In genomic region chr1:31507221-31507620, GRCh38 we compare ENCODE assay signal across 1 cellular context.
A peak's percentile ranks its signal among the peaks of the same experiment; 100 is the strongest.
TF ChIP-seq lines count a peak whose summit lies in the region.

No MANE protein-coding gene starts in this region.

TF ChIP-seq in HepG2, 621 proteins besides CTCF, POLR2A, EP300 and RAD21 (continued from another document):
- TF ChIP-seq, protein P1, sequence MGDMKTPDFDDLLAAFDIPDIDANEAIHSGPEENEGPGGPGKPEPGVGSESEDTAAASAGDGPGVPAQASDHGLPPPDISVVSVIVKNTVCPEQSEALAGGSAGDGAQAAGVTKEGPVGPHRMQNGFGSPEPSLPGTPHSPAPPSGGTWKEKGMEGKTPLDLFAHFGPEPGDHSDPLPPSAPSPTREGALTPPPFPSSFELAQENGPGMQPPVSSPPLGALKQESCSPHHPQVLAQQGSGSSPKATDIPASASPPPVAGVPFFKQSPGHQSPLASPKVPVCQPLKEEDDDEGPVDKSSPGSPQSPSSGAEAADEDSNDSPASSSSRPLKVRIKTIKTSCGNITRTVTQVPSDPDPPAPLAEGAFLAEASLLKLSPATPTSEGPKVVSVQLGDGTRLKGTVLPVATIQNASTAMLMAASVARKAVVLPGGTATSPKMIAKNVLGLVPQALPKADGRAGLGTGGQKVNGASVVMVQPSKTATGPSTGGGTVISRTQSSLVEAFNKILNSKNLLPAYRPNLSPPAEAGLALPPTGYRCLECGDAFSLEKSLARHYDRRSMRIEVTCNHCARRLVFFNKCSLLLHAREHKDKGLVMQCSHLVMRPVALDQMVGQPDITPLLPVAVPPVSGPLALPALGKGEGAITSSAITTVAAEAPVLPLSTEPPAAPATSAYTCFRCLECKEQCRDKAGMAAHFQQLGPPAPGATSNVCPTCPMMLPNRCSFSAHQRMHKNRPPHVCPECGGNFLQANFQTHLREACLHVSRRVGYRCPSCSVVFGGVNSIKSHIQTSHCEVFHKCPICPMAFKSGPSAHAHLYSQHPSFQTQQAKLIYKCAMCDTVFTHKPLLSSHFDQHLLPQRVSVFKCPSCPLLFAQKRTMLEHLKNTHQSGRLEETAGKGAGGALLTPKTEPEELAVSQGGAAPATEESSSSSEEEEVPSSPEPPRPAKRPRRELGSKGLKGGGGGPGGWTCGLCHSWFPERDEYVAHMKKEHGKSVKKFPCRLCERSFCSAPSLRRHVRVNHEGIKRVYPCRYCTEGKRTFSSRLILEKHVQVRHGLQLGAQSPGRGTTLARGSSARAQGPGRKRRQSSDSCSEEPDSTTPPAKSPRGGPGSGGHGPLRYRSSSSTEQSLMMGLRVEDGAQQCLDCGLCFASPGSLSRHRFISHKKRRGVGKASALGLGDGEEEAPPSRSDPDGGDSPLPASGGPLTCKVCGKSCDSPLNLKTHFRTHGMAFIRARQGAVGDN (CRISPR knock-in tag; IDR thresholded peaks at IDR 0.05): peak; percentile 81
- TF ChIP-seq, protein P2, sequence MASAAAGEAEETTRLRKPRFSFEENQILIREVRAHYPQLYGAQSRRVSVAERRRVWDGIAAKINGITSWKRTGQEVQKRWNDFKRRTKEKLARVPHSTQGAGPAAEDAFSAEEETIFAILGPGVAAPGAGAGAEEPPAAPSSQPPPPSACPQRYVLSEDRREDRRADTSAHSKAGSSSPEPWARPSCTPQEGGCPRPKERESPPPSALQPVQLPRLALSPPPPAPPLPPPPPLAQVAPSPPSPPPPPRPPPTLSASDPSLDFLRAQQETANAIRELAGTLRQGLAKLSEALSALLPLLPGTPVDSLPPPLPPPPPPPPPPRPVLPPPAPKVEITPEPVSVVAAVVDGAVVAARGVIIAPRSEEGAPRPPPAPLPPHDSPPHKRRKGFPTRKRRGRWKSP (CRISPR knock-in tag; IDR thresholded peaks at IDR 0.05): no peak
- TF ChIP-seq HNF4A (CRISPR knock-in tag; IDR thresholded peaks at IDR 0.05) (0 out of 2 replicates have a peak, but pooled peaks have one; percentile 46), TRIM24 (CRISPR knock-in tag; IDR thresholded peaks at IDR 0.05) (0 out of 2 replicates have a peak, but pooled peaks have one; percentile 11), FOXA1 (IDR thresholded peaks at IDR 0.05) (no peak), FOXA1 (CRISPR knock-in tag; IDR thresholded peaks at IDR 0.05) (0 out of 2 replicates have a peak, but pooled peaks have one; percentile 20), HNRNPL (IDR thresholded peaks at IDR 0.05; ENCODE audit: low read depth, low read length) (peak; percentile 79; the same call in 1 of the 2 replicates)
- TF ChIP-seq, protein P3, sequence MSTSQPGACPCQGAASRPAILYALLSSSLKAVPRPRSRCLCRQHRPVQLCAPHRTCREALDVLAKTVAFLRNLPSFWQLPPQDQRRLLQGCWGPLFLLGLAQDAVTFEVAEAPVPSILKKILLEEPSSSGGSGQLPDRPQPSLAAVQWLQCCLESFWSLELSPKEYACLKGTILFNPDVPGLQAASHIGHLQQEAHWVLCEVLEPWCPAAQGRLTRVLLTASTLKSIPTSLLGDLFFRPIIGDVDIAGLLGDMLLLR (CRISPR knock-in tag; IDR thresholded peaks at IDR 0.05): no peak
